In genomic region chr2:20444113-20444992, GRCh38 we compare ENCODE assay signal across 11 cellular contexts. TPM values are rescaled to one million over a fixed set of nuclear protein-coding genes. Genes with fewer than 3 reads are reported as not detected.
A peak's percentile ranks its signal among the peaks of the same experiment; 100 is the strongest.
DNase-seq lines count a peak whose midpoint lies in the region; FAIRE-seq and TF ChIP-seq lines count a peak whose summit lies in the region.
"Had no signal": no experiment of that assay in that cellular context is flagged by ENCODE, and none has a peak within 500 bp of the region (broad histone marks: within the 10 kb centered on the region; RNA-seq: fewer than 3 reads in every experiment).

No MANE protein-coding gene starts in this region.

- H3K27ac Mint-ChIP-seq in glutamatergic neuron (ENCODE audit: unreplicated experiment) = no peak overlapping the region

- TF ChIP-seq CTCF in PC-9 (conservative IDR thresholded peaks at IDR 0.05) = no peak
- no peak for TF ChIP-seq CTCF in tibial artery (IDR thresholded peaks at IDR 0.05)
- TF ChIP-seq CTCF in glutamatergic neuron (IDR thresholded peaks at IDR 0.05; ENCODE audit: partially characterized antibody, unreplicated experiment) = no peak

- no peaks in the 10 kb centered on the region for H3K36me3 Mint-ChIP-seq in glutamatergic neuron (ENCODE audit: unreplicated experiment)

- no peak for DNase-seq in PC-9
- peak; percentile 48 for DNase-seq in midbrain (lab: John Stamatoyannopoulos, UW)
- DNase-seq in tibial artery = peak; percentile 41 to 64
- no peak for DNase-seq in glutamatergic neuron
- no peak for DNase-seq in OCI-M1 (lab: John Stamatoyannopoulos, UW)
- DNase-seq in cerebellar nuclear complex (lab: John Stamatoyannopoulos, UW) = no peak
- DNase-seq in NCI-H1105 (lab: John Stamatoyannopoulos, UW) = no peak
- DNase-seq: activated naive CD4-positive, alpha-beta T cell treated with Interleukin-2 at 50 U/mL for 16 hours; NCI-H2081 treated with DMSO at 0.1 percent for 48 hours; stimulated activated CD4-positive, alpha-beta T cell treated with anti-CD3 and anti-CD28 coated beads, Interleukin-1b, Interleukin-23, amount 100 ng/mL, for 48 hours had no signal

- H3K9me3 ChIP-seq in PC-9 (ENCODE audit: insufficient read depth, low read depth) (no peaks in the 10 kb centered on the region), tibial artery (no peaks in the 10 kb centered on the region)

- no peak overlapping the region for H3K27ac ChIP-seq in PC-9
- peak overlapping the region; percentile 82 to 88 for H3K27ac ChIP-seq in tibial artery

- peaks cover 16% of the 10 kb centered on the region for H3K9me3 Mint-ChIP-seq in glutamatergic neuron (ENCODE audit: unreplicated experiment)

- H3K4me1 Mint-ChIP-seq in glutamatergic neuron (ENCODE audit: low read depth, unreplicated experiment) = peaks cover under 1% of the 10 kb centered on the region

- H3K79me2 ChIP-seq in PC-9 (ENCODE audit: low read depth) = peaks cover 24% of the 10 kb centered on the region

- no peaks in the 10 kb centered on the region for H3K9me2 ChIP-seq in PC-9 (ENCODE audit: insufficient read depth)

- H3K4me2 ChIP-seq in PC-9 = 0 out of 2 replicates have a peak overlapping the region, but pooled peaks have one; percentile 20

- H3K27me3 Mint-ChIP-seq in glutamatergic neuron (ENCODE audit: unreplicated experiment) = peaks cover 12% of the 10 kb centered on the region

- H3K27me3 ChIP-seq in PC-9 (ENCODE audit: insufficient read depth, low read depth) (no peaks in the 10 kb centered on the region), tibial artery (peaks cover 0 to 3% of the 10 kb centered on the region in 2 donors)

- H3K4me3 Mint-ChIP-seq in glutamatergic neuron (ENCODE audit: unreplicated experiment) = no peak overlapping the region

- H3K4me1 ChIP-seq in PC-9 (replicated peaks; ENCODE audit: insufficient read depth) (peaks cover 41% of the 10 kb centered on the region), tibial artery (peaks cover 0 to 45% (median 20%) of the 10 kb centered on the region in 4 donors)

- H4K20me1 ChIP-seq in PC-9 (ENCODE audit: insufficient read depth) = peaks cover 19% of the 10 kb centered on the region

- FAIRE-seq in endometrium (lab: Jason Lieb, UNC) = peak; percentile 70

- no peak overlapping the region for H3K4me3 ChIP-seq in PC-9
- H3K4me3 ChIP-seq in tibial artery = peak overlapping the region; percentile 93 to 95

- POLR2A ChIA-PET in PC-9 (lab: Charles Lee; ENCODE audit: unreplicated experiment) = interaction anchor here (0.7 kb wide), 1 partner anchor 189 kb away, joined by 3 read pairs; no protein-coding TSS in a partner anchor

- CTCF ChIA-PET in PC-9 (lab: Charles Lee) = interaction anchor here (0.6 to 1.2 kb wide), 8 partner anchors 33 to 198 kb away, joined by 3 to 13 read pairs (median 4); no protein-coding TSS in a partner anchor

- intact Hi-C loops in PC-9 (cut with micrococcal nuclease; ENCODE audit: unreplicated experiment) (no loop called here), tibial artery (cut with DNase I; ENCODE audit: low total_unique reads) (no loop called here)

- no TSS peak for BruUV-seq in PC-9 (replicated peaks; lab: Mats Ljungman, UMichigan)

- H3K36me3 ChIP-seq in PC-9 (ENCODE audit: low read depth) (peaks cover 16% of the 10 kb centered on the region), tibial artery (peaks cover 18 to 24% (median 23%) of the 10 kb centered on the region in 3 donors)

- H2AFZ ChIP-seq in PC-9 = no peak overlapping the region

- H3F3A ChIP-seq in PC-9 (ENCODE audit: insufficient read depth, low read depth) = peaks cover 30% of the 10 kb centered on the region

RNA-seq across cellular contexts. Expression of gene RHOB, which starts 2.5 kb away (rescaled TPM):
- 39.3 and 44.4 TPM in 2 replicates for total RNA-seq in PC-9 (2021)
- 135 TPM for total RNA-seq in glutamatergic neuron (ENCODE audit: unreplicated experiment)

Comparison
In these comparisons a context has a peak if more than half of its experiments do, and no peak if none do; other contexts are left out.
1. DNase-seq: peak in midbrain (single experiment) and tibial artery (2 of 2); none in PC-9 (0 of 2), glutamatergic neuron (single experiment), OCI-M1 (single experiment), cerebellar nuclear complex (0 of 2) and NCI-H1105 (single experiment).